In genomic region chr11:2266586-2267305, GRCh38 we compare ENCODE assay signal across 16 cellular contexts. TPM values are rescaled to one million over a fixed set of nuclear protein-coding genes. Genes with fewer than 3 reads are reported as not detected.
DNase-seq lines count a peak whose midpoint lies in the region; ATAC-seq and TF ChIP-seq lines count a peak whose summit lies in the region.
"Had no signal": no experiment of that assay in that cellular context is flagged by ENCODE, and none has a peak within 500 bp of the region (broad histone marks: within the 10 kb centered on the region; RNA-seq: fewer than 3 reads in every experiment).

No MANE protein-coding gene starts in this region.

- H3K4me3 Mint-ChIP-seq in activated T-cell treated with anti-CD3 and anti-CD28 coated beads, Interleukin-2, amount 50 U/mL, for 72 hours: peak overlapping the region; percentile 61 to 76
- H3K4me3 Mint-ChIP-seq in dendritic cell treated with granulocyte-macrophage colony-stimulating factor and Interleukin-4, amounts not matched to agents 40 ng/mL and 50 ng/mL, for 4 days: no peak overlapping the region

- H3K4me1 Mint-ChIP-seq in activated T-cell treated with anti-CD3 and anti-CD28 coated beads, Interleukin-2, amount 50 U/mL, for 72 hours (ENCODE audit: low read depth): peaks cover 16% of the 10 kb centered on the region
- H3K4me1 Mint-ChIP-seq in dendritic cell treated with granulocyte-macrophage colony-stimulating factor and Interleukin-4, amounts not matched to agents 40 ng/mL and 50 ng/mL, for 4 days (ENCODE audit: low read depth): peaks cover 58% of the 10 kb centered on the region

- DNase-seq in activated T-cell treated with anti-CD3 and anti-CD28 coated beads, Interleukin-2, amount 50 U/mL, for 72 hours: no peak
- DNase-seq in activated T-cell treated with anti-CD3 and anti-CD28 coated beads for 4 hours (no peak), HEK293T (ENCODE audit: extremely low spot score) (peak; percentile 3), sciatic nerve (ENCODE audit: low spot score) (peak; percentile 44), RPMI8226 (no peak), NCI-H748 (lab: John Stamatoyannopoulos, UW; ENCODE audit: unreplicated experiment) (no peak)
- DNase-seq: cerebellar nuclear complex, foreskin keratinocyte, GOT3, KG1, left ventricle myocardium superior, SJCRH30 had no signal

- peaks cover 17% of the 10 kb centered on the region for H3K27me3 Mint-ChIP-seq in activated T-cell treated with anti-CD3 and anti-CD28 coated beads, Interleukin-2, amount 50 U/mL, for 72 hours (ENCODE audit: low read depth)
- H3K27me3 Mint-ChIP-seq in dendritic cell treated with granulocyte-macrophage colony-stimulating factor and Interleukin-4, amounts not matched to agents 40 ng/mL and 50 ng/mL, for 4 days: peaks cover 12% of the 10 kb centered on the region

- CTCF ChIA-PET in HEK293T (lab: Yijun Ruan, JAX): no interaction called here

- no peaks in the 10 kb centered on the region for H3K36me3 Mint-ChIP-seq in activated T-cell treated with anti-CD3 and anti-CD28 coated beads, Interleukin-2, amount 50 U/mL, for 72 hours (ENCODE audit: insufficient read depth in 2 of 2)
- peaks cover 24% of the 10 kb centered on the region for H3K36me3 Mint-ChIP-seq in dendritic cell treated with granulocyte-macrophage colony-stimulating factor and Interleukin-4, amounts not matched to agents 40 ng/mL and 50 ng/mL, for 4 days (ENCODE audit: low read depth)

- ATAC-seq in activated T-cell treated with anti-CD3 and anti-CD28 coated beads, Interleukin-2, amount 50 U/mL, for 72 hours (replicated peaks in 1 of 2): no peak
- ATAC-seq in sciatic nerve (no peak), HG02610 (IDR thresholded peaks at IDR 0.05; ENCODE audit: unreplicated experiment) (no peak)
- ATAC-seq: foreskin keratinocyte, left ventricle myocardium superior had no signal

- POLR2A ChIA-PET in HEK293T (lab: Yijun Ruan, JAX): no interaction called here

- H3K9me3 Mint-ChIP-seq in activated T-cell treated with anti-CD3 and anti-CD28 coated beads, Interleukin-2, amount 50 U/mL, for 72 hours: no peaks in the 10 kb centered on the region
- no peaks in the 10 kb centered on the region for H3K9me3 Mint-ChIP-seq in dendritic cell treated with granulocyte-macrophage colony-stimulating factor and Interleukin-4, amounts not matched to agents 40 ng/mL and 50 ng/mL, for 4 days

- H3K27ac Mint-ChIP-seq in activated T-cell treated with anti-CD3 and anti-CD28 coated beads, Interleukin-2, amount 50 U/mL, for 72 hours: no peak overlapping the region
- peak overlapping the region; percentile 92 for H3K27ac Mint-ChIP-seq in dendritic cell treated with granulocyte-macrophage colony-stimulating factor and Interleukin-4, amounts not matched to agents 40 ng/mL and 50 ng/mL, for 4 days

- intact Hi-C loops in dendritic cell treated with granulocyte-macrophage colony-stimulating factor and Interleukin-4, amounts not matched to agents 40 ng/mL and 50 ng/mL, for 4 days (cut with micrococcal nuclease): loop anchor here (5.0 kb wide), 1 partner anchor 504 kb away; the partner anchor contains the start of gene CTSD
- intact Hi-C loops in sciatic nerve (cut with DNase I): no loop called here

TF ChIP-seq in HEK293T, 16 proteins besides CTCF, POLR2A, EP300 and RAD21:
- no peak for TF ChIP-seq ARNT (IDR thresholded peaks at IDR 0.05)

RNA-seq across cellular contexts. Expression of gene ASCL2, which starts 3.6 kb away (rescaled TPM):
- total RNA-seq in activated T-cell treated with anti-CD3 and anti-CD28 coated beads, Interleukin-2, amount 50 U/mL, for 72 hours: 1 to 10 TPM in 1 of 2 donors, under 1 TPM in 1; 0.38 to 1.7 TPM
- total RNA-seq in sciatic nerve: 0.80 TPM
- total RNA-seq: myocyte, pulmonary artery endothelial cell, SJCRH30 had no signal

RNA-seq across cellular contexts. Expression of gene C11orf21, which starts 35.0 kb away (rescaled TPM):
- total RNA-seq in activated T-cell treated with anti-CD3 and anti-CD28 coated beads, Interleukin-2, amount 50 U/mL, for 72 hours: 10 to 100 TPM; 13.6 to 16.6 TPM
- total RNA-seq in sciatic nerve: 3.1 TPM
- total RNA-seq: foreskin keratinocyte, myocyte, pulmonary artery endothelial cell, SJCRH30 had no signal

RNA-seq across cellular contexts. Expression of gene TSPAN32, which starts 35.1 kb away (rescaled TPM):
- 10 to 100 TPM in 1 of 2 donors, 1 to 10 TPM in 1; 8.6 to 10.2 TPM for total RNA-seq in activated T-cell treated with anti-CD3 and anti-CD28 coated beads, Interleukin-2, amount 50 U/mL, for 72 hours
- total RNA-seq in sciatic nerve: 7.3 TPM
- total RNA-seq: foreskin keratinocyte, myocyte, pulmonary artery endothelial cell had no signal

Comparison
In these comparisons a context has a peak if more than half of its experiments do, and no peak if none do; other contexts are left out.
1. DNase-seq: peak in HEK293T (single experiment) and sciatic nerve (single experiment); none in activated T-cell treated with anti-CD3 and anti-CD28 coated beads, Interleukin-2, amount 50 U/mL, for 72 hours (0 of 2), activated T-cell treated with anti-CD3 and anti-CD28 coated beads for 4 hours (single experiment), RPMI8226 (single experiment) and NCI-H748 (single experiment).